Comparison of ENCODE assay signal across 8 cellular contexts in the genomic region with DNA sequence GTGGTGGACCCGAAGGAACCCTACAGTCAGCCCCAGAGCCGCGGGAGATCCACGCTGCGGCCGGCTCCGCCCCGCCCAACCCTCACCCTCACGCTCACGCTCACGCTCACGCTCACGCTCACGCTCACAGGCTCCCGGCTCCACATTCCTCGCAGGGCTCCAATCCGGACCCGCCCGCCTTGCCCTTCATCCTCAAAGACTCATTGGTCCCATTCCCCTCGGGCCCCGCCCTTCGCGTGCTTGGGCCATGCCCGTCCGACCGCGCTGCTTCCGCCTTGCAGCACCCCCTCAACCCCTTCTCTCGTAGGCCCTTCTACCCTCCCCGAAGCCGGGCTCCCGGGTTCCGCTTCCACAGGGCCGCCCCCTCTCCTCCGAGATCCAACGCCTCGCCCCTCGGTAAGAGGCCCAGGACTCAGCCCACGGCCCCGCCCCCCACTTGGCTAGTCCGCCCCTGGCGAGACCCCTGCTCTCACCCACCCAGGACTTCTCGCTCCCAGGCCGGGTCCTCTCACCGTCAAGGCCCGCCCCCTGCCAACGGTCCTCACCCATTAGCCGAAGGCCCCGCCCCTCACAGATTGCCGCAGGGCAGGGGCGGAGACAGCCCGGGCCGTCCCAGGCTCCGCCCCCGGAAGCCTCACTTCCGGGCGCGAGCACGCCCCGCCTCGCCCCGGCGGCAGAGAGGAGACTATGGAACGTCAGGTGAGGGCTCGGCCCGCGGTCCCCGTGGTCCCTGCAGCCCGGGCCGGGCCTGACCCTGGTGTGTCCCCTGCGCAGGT. TPM values are rescaled to one million over a fixed set of nuclear protein-coding genes. Genes with fewer than 3 reads are reported as not detected.
DNase-seq lines count a peak whose midpoint lies in the region; TF ChIP-seq lines count a peak whose summit lies in the region.

A gene (plus strand): TSS at position 637 of the 776 bp plus-strand sequence. CDS start 51 bp downstream, at position 688.

- no peaks in the 10 kb centered on the region for H3K9me3 Mint-ChIP-seq in activated naive CD4-positive, alpha-beta T cell treated with anti-CD3 and anti-CD28 coated beads for 36 hours

- H3K27me3 Mint-ChIP-seq in activated naive CD4-positive, alpha-beta T cell treated with anti-CD3 and anti-CD28 coated beads for 36 hours (ENCODE audit: low read depth): no peaks in the 10 kb centered on the region

- H3K36me3 ChIP-seq in HEK293 (ENCODE audit: control insufficient read depth in 2 of 2, insufficient read depth in 1 of 2, low read length in 2 of 2): peaks cover 0 to 37% of the 10 kb centered on the region in 2 experiments; a peak in 1 of 3 replicates
- peaks cover 45% of the 10 kb centered on the region for H3K36me3 ChIP-seq in NT2/D1 (ENCODE audit: insufficient read depth, insufficient read length, low read length)

- no peaks in the 10 kb centered on the region for H3K9me3 ChIP-seq in HEK293 (ENCODE audit: control insufficient read depth, insufficient read depth, low read depth, low read length)
- H3K9me3 ChIP-seq in NT2/D1 (ENCODE audit: insufficient read depth, low read length): no peaks in the 10 kb centered on the region

- H3K4me1 ChIP-seq in HEK293 (ENCODE audit: control insufficient read depth, insufficient read depth, low read length): no peaks in the 10 kb centered on the region
- peaks cover 11% of the 10 kb centered on the region for H3K4me1 ChIP-seq in NT2/D1 (ENCODE audit: insufficient read depth, insufficient read length)

- intact Hi-C loops in activated naive CD4-positive, alpha-beta T cell treated with anti-CD3 and anti-CD28 coated beads for 36 hours (cut with micrococcal nuclease): loop anchor here (1.0 to 10.0 kb wide), 10 partner anchors 15 to 652 kb away; a partner anchor contains a TSS
- intact Hi-C loops in head of caudate nucleus (cut with DNase I) (loop anchor here (5.0 kb wide), 1 partner anchor 132 kb away; no protein-coding TSS in a partner anchor), posterior cingulate gyrus (cut with DNase I) (no loop called here)

- peak within 1 kb of the TSS; percentile 72 for H3K27ac ChIP-seq in HEK293 (ENCODE audit: extremely low read depth, low read depth, low read length)

- peak within 1 kb of the TSS; percentile 96 for H3K27ac Mint-ChIP-seq in activated naive CD4-positive, alpha-beta T cell treated with anti-CD3 and anti-CD28 coated beads for 36 hours

- CTCF ChIA-PET in HEK293 (lab: Yijun Ruan, JAX): interaction anchor here (0.6 to 5.1 kb wide), 2 partner anchors 113 to 134 kb away, joined by 3 to 104 read pairs; no protein-coding TSS in a partner anchor
- CTCF ChIA-PET in activated naive CD4-positive, alpha-beta T cell treated with anti-CD3 and anti-CD28 coated beads for 36 hours (lab: Charles Lee): interaction anchor here (0.7 to 5.4 kb wide), 4 partner anchors 88 to 439 kb away, joined by 3 to 171 read pairs (median 4); a partner anchor contains a TSS

- POLR2A ChIA-PET in HEK293 (lab: Yijun Ruan, JAX): interaction anchor here (1.4 kb wide), 1 partner anchor 134 kb away, joined by 14 read pairs; no protein-coding TSS in a partner anchor

- H3K4me1 Mint-ChIP-seq in activated naive CD4-positive, alpha-beta T cell treated with anti-CD3 and anti-CD28 coated beads for 36 hours (ENCODE audit: low read depth): peaks cover 36% of the 10 kb centered on the region

- peak within 1 kb of the TSS; percentile 99 for H3K9ac ChIP-seq in NT2/D1 (ENCODE audit: insufficient read length, low read depth)

- DNase-seq in GM03348 (ENCODE audit: low spot score) (peak; percentile 99), NT2/D1 (ENCODE audit: low read depth, low spot score) (peak; percentile 97), head of caudate nucleus (peak; percentile 86 to 98 (median 94)), posterior cingulate gyrus (peak; percentile 79 to 99 (median 92)), ureter (ENCODE audit: low spot score) (peak; percentile 97), DMS153 treated with DMSO at 0.1 percent for 48 hours (lab: John Stamatoyannopoulos, UW; ENCODE audit: unreplicated experiment) (no peak)
- peak; percentile 99 for DNase-seq in activated naive CD4-positive, alpha-beta T cell treated with anti-CD3 and anti-CD28 coated beads for 36 hours

- no peak for TF ChIP-seq CTCF in HEK293 (tag by site-specific recombination; IDR thresholded peaks at IDR 0.05)

- H3K27me3 ChIP-seq in NT2/D1 (ENCODE audit: insufficient read depth, insufficient read length): no peaks in the 10 kb centered on the region

- H3K4me3 ChIP-seq in HEK293 (ENCODE audit: low read depth, low read length) (peak within 1 kb of the TSS; percentile 89), NT2/D1 (ENCODE audit: insufficient read length, low read depth) (peak within 1 kb of the TSS; percentile 95)

- H3K4me3 Mint-ChIP-seq in activated naive CD4-positive, alpha-beta T cell treated with anti-CD3 and anti-CD28 coated beads for 36 hours: peak within 1 kb of the TSS; percentile 94

- H3K36me3 Mint-ChIP-seq in activated naive CD4-positive, alpha-beta T cell treated with anti-CD3 and anti-CD28 coated beads for 36 hours (ENCODE audit: low read depth): peaks cover 14% of the 10 kb centered on the region

TF ChIP-seq in HEK293, 187 proteins besides CTCF, POLR2A, EP300 and RAD21 (continues in another document):
- TF ChIP-seq ZNF791 (tag by site-specific recombination; IDR thresholded peaks at IDR 0.05) (no peak), ZBTB1 (tag by site-specific recombination; IDR thresholded peaks at IDR 0.05) (no peak), ZNF133 (tag by site-specific recombination; IDR thresholded peaks at IDR 0.05) (no peak), ZIC2 (tag by site-specific recombination; IDR thresholded peaks at IDR 0.05) (peak; percentile 30; the same call in 1 of the 2 replicates), ZBTB20 (tag by site-specific recombination; IDR thresholded peaks at IDR 0.05) (peak; percentile 100), ZNF221 (tag by site-specific recombination; IDR thresholded peaks at IDR 0.05; ENCODE audit: borderline replicate concordance) (no peak), ZNF521 (tag by site-specific recombination; IDR thresholded peaks at IDR 0.05) (no peak), SALL2 (tag by site-specific recombination; IDR thresholded peaks at IDR 0.05; ENCODE audit: borderline replicate concordance) (no peak), OVOL3 (tag by site-specific recombination; IDR thresholded peaks at IDR 0.05) (no peak), ZNF37A (tag by site-specific recombination; IDR thresholded peaks at IDR 0.05) (no peak), ZNF549 (tag by site-specific recombination; IDR thresholded peaks at IDR 0.05) (no peak), PRDM1 (tag by site-specific recombination; IDR thresholded peaks at IDR 0.05) (no peak), ZNF76 (tag by site-specific recombination; IDR thresholded peaks at IDR 0.05; ENCODE audit: borderline replicate concordance, low read depth) (no peak), ZNF629 (tag by site-specific recombination; IDR thresholded peaks at IDR 0.05) (no peak; the same call in 1 of the 2 replicates), SETDB1 (IDR thresholded peaks at IDR 0.05; ENCODE audit: insufficient read length, low read length) (peak; percentile 31), HOXA7 (CRISPR knock-in tag; IDR thresholded peaks at IDR 0.05; ENCODE audit: borderline replicate concordance) (no peak), MEIS1 (CRISPR knock-in tag; IDR thresholded peaks at IDR 0.05; ENCODE audit: borderline replicate concordance) (no peak), ZNF394 (tag by site-specific recombination; IDR thresholded peaks at IDR 0.05; ENCODE audit: borderline replicate concordance) (peak; percentile 52; the same call in 1 of the 2 replicates), ZNF175 (tag by site-specific recombination; IDR thresholded peaks at IDR 0.05) (no peak), ZNF140 (tag by site-specific recombination; IDR thresholded peaks at IDR 0.05) (no peak), ZFP69B (tag by site-specific recombination; IDR thresholded peaks at IDR 0.05) (no peak; the same call in 1 of the 2 replicates), SCRT1 (tag by site-specific recombination; IDR thresholded peaks at IDR 0.05; ENCODE audit: borderline replicate concordance) (no peak), ZNF155 (tag by site-specific recombination; IDR thresholded peaks at IDR 0.05) (no peak)
- TF ChIP-seq, protein P1, sequence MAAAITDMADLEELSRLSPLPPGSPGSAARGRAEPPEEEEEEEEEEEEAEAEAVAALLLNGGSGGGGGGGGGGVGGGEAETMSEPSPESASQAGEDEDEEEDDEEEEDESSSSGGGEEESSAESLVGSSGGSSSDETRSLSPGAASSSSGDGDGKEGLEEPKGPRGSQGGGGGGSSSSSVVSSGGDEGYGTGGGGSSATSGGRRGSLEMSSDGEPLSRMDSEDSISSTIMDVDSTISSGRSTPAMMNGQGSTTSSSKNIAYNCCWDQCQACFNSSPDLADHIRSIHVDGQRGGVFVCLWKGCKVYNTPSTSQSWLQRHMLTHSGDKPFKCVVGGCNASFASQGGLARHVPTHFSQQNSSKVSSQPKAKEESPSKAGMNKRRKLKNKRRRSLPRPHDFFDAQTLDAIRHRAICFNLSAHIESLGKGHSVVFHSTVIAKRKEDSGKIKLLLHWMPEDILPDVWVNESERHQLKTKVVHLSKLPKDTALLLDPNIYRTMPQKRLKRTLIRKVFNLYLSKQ (tag by site-specific recombination; IDR thresholded peaks at IDR 0.05; ENCODE audit: borderline replicate concordance): no peak
- TF ChIP-seq, protein P2, sequence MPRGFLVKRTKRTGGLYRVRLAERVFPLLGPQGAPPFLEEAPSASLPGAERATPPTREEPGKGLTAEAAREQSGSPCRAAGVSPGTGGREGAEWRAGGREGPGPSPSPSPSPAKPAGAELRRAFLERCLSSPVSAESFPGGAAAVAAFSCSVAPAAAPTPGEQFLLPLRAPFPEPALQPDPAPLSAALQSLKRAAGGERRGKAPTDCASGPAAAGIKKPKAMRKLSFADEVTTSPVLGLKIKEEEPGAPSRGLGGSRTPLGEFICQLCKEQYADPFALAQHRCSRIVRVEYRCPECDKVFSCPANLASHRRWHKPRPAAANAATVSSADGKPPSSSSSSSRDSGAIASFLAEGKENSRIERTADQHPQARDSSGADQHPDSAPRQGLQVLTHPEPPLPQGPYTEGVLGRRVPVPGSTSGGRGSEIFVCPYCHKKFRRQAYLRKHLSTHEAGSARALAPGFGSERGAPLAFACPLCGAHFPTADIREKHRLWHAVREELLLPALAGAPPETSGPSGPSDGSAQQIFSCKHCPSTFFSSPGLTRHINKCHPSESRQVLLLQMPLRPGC (tag by site-specific recombination; IDR thresholded peaks at IDR 0.05): peak; percentile 57

RNA-seq across cellular contexts. Expression of the gene that starts here (rescaled TPM):
- 100 to 1,000 TPM; 120 to 122 TPM for total RNA-seq in activated naive CD4-positive, alpha-beta T cell treated with anti-CD3 and anti-CD28 coated beads for 36 hours
- total RNA-seq in ureter: 152 TPM
